ENCODE assay signal across 15 cellular contexts in genomic region chr2:99679518-99679917, GRCh38.
"Had no signal": no experiment of that assay in that cellular context is flagged by ENCODE, and none has a peak within 500 bp of the region (broad histone marks: within the 10 kb centered on the region; RNA-seq: fewer than 3 reads in every experiment).

No MANE protein-coding gene starts in this region.

- H3K27ac ChIP-seq: dorsolateral prefrontal cortex, gastrocnemius medialis, skin epidermis, suprapubic skin, WERI-Rb-1 had no signal

- H3K9me3 ChIP-seq: gastrocnemius medialis, heart right ventricle, suprapubic skin had no signal

- H3K4me3 ChIP-seq: dorsolateral prefrontal cortex, gastrocnemius medialis, heart right ventricle, skin epidermis, suprapubic skin had no signal

- DNase-seq: activated CD4-positive, alpha-beta memory T cell treated with anti-CD3 and anti-CD28 coated beads for 36 hours; activated naive CD4-positive, alpha-beta T cell treated with anti-CD3 and anti-CD28 coated beads, Interleukin-2, amount 10 ng/mL, durations not matched to agents 7 days and 5 days; activated T-cell treated with anti-CD3 and anti-CD28 coated beads, Interleukin-2, amount 50 U/mL, for 24 hours; dorsolateral prefrontal cortex; endodermal cell; heart right ventricle; mesendoderm; natural killer cell; stimulated activated CD4-positive, alpha-beta T cell treated with anti-CD3 and anti-CD28 coated beads, Interleukin-15, amount 100 ng/mL, for 24 hours; stimulated activated CD4-positive, alpha-beta T cell treated with anti-CD3 and anti-CD28 coated beads, Interleukin-4, amount 100 ng/mL, for 1 hour; stimulated activated naive CD4-positive, alpha-beta T cell treated with Interleukin-2 at 50 U/mL for 16 hours; WERI-Rb-1 had no signal

- H3K4me1 ChIP-seq: gastrocnemius medialis, suprapubic skin had no signal

- ATAC-seq: natural killer cell had no signal

- H3K27me3 ChIP-seq: dorsolateral prefrontal cortex, gastrocnemius medialis, heart right ventricle, suprapubic skin had no signal

- H3K36me3 ChIP-seq: gastrocnemius medialis, heart right ventricle, suprapubic skin, WERI-Rb-1 had no signal
